ENCODE assay signal across 8 cellular contexts in genomic region chr5:77210091-77211012, GRCh38. TPM values are rescaled to one million over a fixed set of nuclear protein-coding genes. Genes with fewer than 3 reads are reported as not detected.
A peak's percentile ranks its signal among the peaks of the same experiment; 100 is the strongest.
DNase-seq lines count a peak whose midpoint lies in the region; ATAC-seq, FAIRE-seq and TF ChIP-seq lines count a peak whose summit lies in the region.

Gene PDE8B, plus strand, starts transcription at chr5:77210680. Its CDS starts 246 bp downstream, at chr5:77210926.

- TF ChIP-seq EP300 in H1 (IDR thresholded peaks at IDR 0.05; ENCODE audit: borderline replicate concordance in 1 of 2, low read depth in 2 of 2, low read length in 2 of 2) = no peak

- H2BK12ac ChIP-seq in H1 (ENCODE audit: low read depth, low read length) = no peak within 1 kb of the TSS

- no peak for TF ChIP-seq CTCF in Caco-2 (IDR thresholded peaks at IDR 0.05; ENCODE audit: insufficient read depth in 1 of 2, low read depth in 1 of 2, low read length in 1 of 2, severe bottlenecking in 1 of 2, unreplicated experiment in 1 of 2)
- TF ChIP-seq CTCF in PC-3 (conservative IDR thresholded peaks at IDR 0.05; ENCODE audit: low read depth, low read length) = no peak
- no peak for TF ChIP-seq CTCF in H1 (IDR thresholded peaks at IDR 0.05; ENCODE audit: control extremely low read depth in 1 of 3, insufficient read depth in 1 of 3, low read depth in 1 of 3, low read length in 3 of 3)

- no peaks in the 10 kb centered on the region for H3K9me3 Mint-ChIP-seq in Caco-2 (ENCODE audit: unreplicated experiment)
- peaks cover 0 to 3% (median 0%) of the 10 kb centered on the region in 11 donors for H3K9me3 Mint-ChIP-seq in naive thymus-derived CD4-positive, alpha-beta T cell

- H3K27ac ChIP-seq in PC-3 (ENCODE audit: low read length) (no peak within 1 kb of the TSS), H1 (ENCODE audit: low read depth, low read length) (no peak within 1 kb of the TSS)
- H3K27ac ChIP-seq in naive thymus-derived CD4-positive, alpha-beta T cell (ENCODE audit: low read depth, low read length) = no peak within 1 kb of the TSS

- no peaks in the 10 kb centered on the region for H3K9me2 ChIP-seq in PC-3 (replicated peaks; ENCODE audit: low read length)

- FAIRE-seq in H1 (lab: Jason Lieb, UNC) = no peak

- TF ChIP-seq RAD21 in H1 (IDR thresholded peaks at IDR 0.05 in 1 of 2, conservative IDR thresholded peaks at IDR 0.05 in 1 of 2; ENCODE audit: low read depth in 2 of 2, low read length in 2 of 2) = no peak

- H3K23ac ChIP-seq in H1 (ENCODE audit: insufficient read length) = no peak within 1 kb of the TSS

- peak within 1 kb of the TSS; percentile 74 for H2AFZ ChIP-seq in PC-3 (ENCODE audit: low read length)
- H2AFZ ChIP-seq in H1 (ENCODE audit: low read length) = peak within 1 kb of the TSS; percentile 42; the same call in 1 of the 2 replicates

- H3K36me3 ChIP-seq in Caco-2 (ENCODE audit: control insufficient read depth, insufficient read depth, low read length) (no peaks in the 10 kb centered on the region), PC-3 (ENCODE audit: low read depth, low read length) (no peaks in the 10 kb centered on the region), H1 (ENCODE audit: control insufficient read depth in 2 of 4, insufficient read depth in 4 of 4, low read length in 3 of 4) (no peaks in the 10 kb centered on the region; a peak in 1 of 8 replicates)
- no peaks in the 10 kb centered on the region for H3K36me3 ChIP-seq in naive thymus-derived CD4-positive, alpha-beta T cell (ENCODE audit: control insufficient read depth in 2 of 3, insufficient read depth in 3 of 3, low read length in 3 of 3)

- peak within 1 kb of the TSS; percentile 20 for H3K4me3 ChIP-seq in Caco-2 (ENCODE audit: low read depth, low read length)
- H3K4me3 ChIP-seq in PC-3 (ENCODE audit: low read length) = peak within 1 kb of the TSS; percentile 75
- peak within 1 kb of the TSS; percentile 49 to 74 (median 52) for H3K4me3 ChIP-seq in H1 (ENCODE audit: extremely low read depth in 1 of 4, insufficient read depth in 2 of 4, low read depth in 3 of 4, low read length in 4 of 4)
- peak within 1 kb of the TSS; percentile 33 for H3K4me3 ChIP-seq in naive thymus-derived CD4-positive, alpha-beta T cell (ENCODE audit: low read length)

- BruUV-seq in Caco-2 (replicated peaks; lab: Mats Ljungman, UMichigan) (no TSS peak), PC-3 (replicated peaks; lab: Mats Ljungman, UMichigan) (no TSS peak)

- H3K27me3 Mint-ChIP-seq in Caco-2 (ENCODE audit: insufficient read depth, unreplicated experiment) = peaks cover 4% of the 10 kb centered on the region
- peaks cover 55 to 70% (median 62%) of the 10 kb centered on the region in 5 donors for H3K27me3 Mint-ChIP-seq in naive thymus-derived CD4-positive, alpha-beta T cell

- H4K8ac ChIP-seq in H1 (ENCODE audit: extremely low read depth, insufficient read depth, low read length) = no peak within 1 kb of the TSS; the same call in 1 of the 2 replicates

- peaks cover 10% of the 10 kb centered on the region; the same call in 1 of the 2 replicates for H3K23me2 ChIP-seq in H1 (ENCODE audit: low read depth, low read length)

- H3K9me3 ChIP-seq in Caco-2 (no peaks in the 10 kb centered on the region), PC-3 (ENCODE audit: low read length) (no peaks in the 10 kb centered on the region), H1 (ENCODE audit: insufficient read depth in 2 of 2, low read depth in 1 of 2, low read length in 1 of 2) (no peaks in the 10 kb centered on the region)
- H3K9me3 ChIP-seq in naive thymus-derived CD4-positive, alpha-beta T cell (ENCODE audit: control insufficient read depth in 2 of 3, low read length in 3 of 3) = no peaks in the 10 kb centered on the region

- H3K18ac ChIP-seq in H1 (ENCODE audit: extremely low read depth, low read length) = no peak within 1 kb of the TSS

- H3K4ac ChIP-seq in H1 (replicated peaks; ENCODE audit: insufficient read length, low read depth, low read length) = no peak within 1 kb of the TSS

- POLR2A ChIA-PET in Caco-2 (lab: Charles Lee) (no interaction called here), PC-3 (lab: Charles Lee; ENCODE audit: unreplicated experiment) (no interaction called here), H1 (lab: Charles Lee; ENCODE audit: partially characterized antibody) (interaction anchor here (0.7 kb wide), 1 partner anchor 1811 kb away, joined by 3 read pairs; no protein-coding TSS in a partner anchor)
- POLR2A ChIA-PET in naive thymus-derived CD4-positive, alpha-beta T cell (lab: Charles Lee) = no interaction called here

- no peak within 1 kb of the TSS for H2BK15ac ChIP-seq in H1 (ENCODE audit: low read length)

- no peak for ATAC-seq in PC-3
- peak; percentile 75 for ATAC-seq in naive thymus-derived CD4-positive, alpha-beta T cell
- no peak for ATAC-seq in GM21390 (IDR thresholded peaks at IDR 0.05; ENCODE audit: unreplicated experiment)
- ATAC-seq in HG03469 (IDR thresholded peaks at IDR 0.05; ENCODE audit: unreplicated experiment) = no peak
- ATAC-seq in GM21360 (IDR thresholded peaks at IDR 0.05; ENCODE audit: unreplicated experiment) = no peak

- H2BK5ac ChIP-seq in H1 (ENCODE audit: low read depth, low read length) = no peak within 1 kb of the TSS

- 6% methylated on average over 24 of the region's 116 CpGs; no CpG with 5 or more reads in 1 of the 2 experiments for WGBS in H1 (ENCODE audit: extremely low coverage in 1 of 2, insufficient coverage in 1 of 2, insufficient read length in 1 of 2, insufficient replicate concordance in 2 of 2, low coverage in 1 of 2, low lambda C conversion rate in 2 of 2, missing lambda C conversion rate in 1 of 2), 2 experiments

- no peak within 1 kb of the TSS for H3K56ac ChIP-seq in H1 (replicated peaks; ENCODE audit: insufficient read length, low read depth, low read length)

- H4K91ac ChIP-seq in H1 (replicated peaks; ENCODE audit: insufficient read length, low read length) = no peak within 1 kb of the TSS

- H3K4me1 Mint-ChIP-seq in Caco-2 (ENCODE audit: low read depth, unreplicated experiment) = no peaks in the 10 kb centered on the region
- H3K4me1 Mint-ChIP-seq in naive thymus-derived CD4-positive, alpha-beta T cell = peaks cover 7 to 23% (median 14%) of the 10 kb centered on the region in 7 donors

- H3K79me2 ChIP-seq in PC-3 (ENCODE audit: low read length) (no peaks in the 10 kb centered on the region), H1 (ENCODE audit: control insufficient read depth in 1 of 2, insufficient read depth in 2 of 2, low read length in 2 of 2) (no peaks in the 10 kb centered on the region)

- DNase-seq in Caco-2 (no peak), PC-3 (no peak), H1 (ENCODE audit: low read depth in 1 of 2, low spot score in 2 of 2) (peak in 1 of 2 experiments; percentile 63), OCI-M1 (lab: John Stamatoyannopoulos, UW) (no peak)
- DNase-seq in naive thymus-derived CD4-positive, alpha-beta T cell = peak in 6 of 9 donors; percentile 26 to 38 (median 31)

- CTCF ChIA-PET in Caco-2 (lab: Charles Lee) = interaction anchor here (0.6 kb wide), 1 partner anchor 226 kb away, joined by 3 read pairs; no protein-coding TSS in a partner anchor
- CTCF ChIA-PET in PC-3 (lab: Charles Lee) = no interaction called here
- CTCF ChIA-PET in H1 (lab: Charles Lee; ENCODE audit: partially characterized antibody) = interaction anchor here (1.5 kb wide), 1 partner anchor 9 kb away, joined by 8 read pairs; no protein-coding TSS in a partner anchor
- CTCF ChIA-PET in naive thymus-derived CD4-positive, alpha-beta T cell (lab: Charles Lee) = no interaction called here

- H4K20me1 ChIP-seq in PC-3 (ENCODE audit: low read length) (no peaks in the 10 kb centered on the region), H1 (replicated peaks in 1 of 2; ENCODE audit: control insufficient read depth in 1 of 2, insufficient read depth in 2 of 2, low read length in 2 of 2) (no peaks in the 10 kb centered on the region)

- peak within 1 kb of the TSS; percentile 58 for H3K4me3 Mint-ChIP-seq in Caco-2 (ENCODE audit: unreplicated experiment)
- peak within 1 kb of the TSS; percentile 84 to 90 (median 86) for H3K4me3 Mint-ChIP-seq in naive thymus-derived CD4-positive, alpha-beta T cell

- H3K14ac ChIP-seq in H1 (ENCODE audit: insufficient read length) = no peak within 1 kb of the TSS

- H4K5ac ChIP-seq in H1 (ENCODE audit: insufficient read length, low read depth, low read length) = no peak within 1 kb of the TSS

- H3K36me3 Mint-ChIP-seq in Caco-2 (ENCODE audit: insufficient read depth, unreplicated experiment) = no peaks in the 10 kb centered on the region
- H3K36me3 Mint-ChIP-seq in naive thymus-derived CD4-positive, alpha-beta T cell = peaks cover 0 to 6% (median 0%) of the 10 kb centered on the region in 5 donors

- H3K27me3 ChIP-seq in Caco-2 (replicated peaks; ENCODE audit: control insufficient read depth, insufficient read depth, low read length) (no peaks in the 10 kb centered on the region; the same call in 1 of the 2 replicates), PC-3 (ENCODE audit: low read length) (peaks cover 22% of the 10 kb centered on the region), H1 (replicated peaks in 1 of 4; ENCODE audit: control insufficient read depth in 3 of 4, extremely low read depth in 1 of 4, insufficient read depth in 3 of 4, low read length in 3 of 4) (peaks cover 15 to 51% (median 40%) of the 10 kb centered on the region in 4 experiments)
- H3K27me3 ChIP-seq in naive thymus-derived CD4-positive, alpha-beta T cell (ENCODE audit: control insufficient read depth in 2 of 2, insufficient read depth in 2 of 2, low read length in 2 of 2) = peaks cover 3 to 16% of the 10 kb centered on the region in 2 donors

- H2BK120ac ChIP-seq in H1 (replicated peaks; ENCODE audit: low read depth, low read length) = no peak within 1 kb of the TSS

- no peak within 1 kb of the TSS for H3K27ac Mint-ChIP-seq in Caco-2 (ENCODE audit: unreplicated experiment)
- H3K27ac Mint-ChIP-seq in naive thymus-derived CD4-positive, alpha-beta T cell = peak within 1 kb of the TSS in 5 of 9 donors; percentile 12 to 84 (median 71)

- no peak for TF ChIP-seq POLR2A in H1 (IDR thresholded peaks at IDR 0.05; ENCODE audit: control extremely low read depth in 1 of 2, low read depth in 2 of 2, low read length in 2 of 2)

- H3K9ac ChIP-seq in PC-3 (ENCODE audit: low read length) = no peak within 1 kb of the TSS
- peak within 1 kb of the TSS in 1 of 4 experiments; percentile 37; a peak in 1 of 7 replicates for H3K9ac ChIP-seq in H1 (replicated peaks in 1 of 4; ENCODE audit: extremely low read depth in 1 of 4, low read depth in 3 of 4, low read length in 3 of 4)

- peak within 1 kb of the TSS; percentile 92 for H3K4me2 ChIP-seq in PC-3 (ENCODE audit: low read length)
- H3K4me2 ChIP-seq in H1 (ENCODE audit: insufficient read depth in 1 of 2, low read depth in 2 of 2, low read length in 2 of 2) = peak within 1 kb of the TSS; percentile 80 to 87

- H3K4me1 ChIP-seq in Caco-2 = no peaks in the 10 kb centered on the region
- peaks cover 4% of the 10 kb centered on the region; the same call in 1 of the 2 replicates for H3K4me1 ChIP-seq in PC-3 (ENCODE audit: insufficient read depth, low read length)
- peaks cover 3 to 6% (median 5%) of the 10 kb centered on the region in 4 experiments; a peak in 3 of 7 replicates for H3K4me1 ChIP-seq in H1 (replicated peaks in 1 of 4; ENCODE audit: control insufficient read depth in 3 of 4, insufficient read depth in 4 of 4, low read length in 3 of 4)
- peaks cover 0 to 8% of the 10 kb centered on the region in 2 donors for H3K4me1 ChIP-seq in naive thymus-derived CD4-positive, alpha-beta T cell (ENCODE audit: control insufficient read depth in 2 of 2, insufficient read depth in 2 of 2, low read length in 2 of 2)

- no peak within 1 kb of the TSS for H2BK20ac ChIP-seq in H1 (ENCODE audit: low read length)

- H3F3A ChIP-seq in PC-3 (ENCODE audit: low read length, unreplicated experiment) = no peaks in the 10 kb centered on the region

- intact Hi-C loops in Caco-2 (cut with micrococcal nuclease; ENCODE audit: unreplicated experiment) (no loop called here), PC-3 (cut with micrococcal nuclease) (loop anchor here (5.0 kb wide), 1 partner anchor 282 kb away; the partner anchor contains the start of gene WDR41)
- intact Hi-C loops in naive thymus-derived CD4-positive, alpha-beta T cell (cut with micrococcal nuclease) = loop anchor here (2.0 to 10.0 kb wide), 3 partner anchors 56 to 284 kb away; partner anchors contain the start of gene WDR41 (in 1 of the 2)

- no peaks in the 10 kb centered on the region for H3K79me1 ChIP-seq in H1 (ENCODE audit: low read depth, low read length)

- no peak within 1 kb of the TSS for H2AK5ac ChIP-seq in H1 (ENCODE audit: low read depth, low read length)

RNA-seq across cellular contexts. Expression of gene PDE8B, which starts in this region (rescaled TPM):
- total RNA-seq in Caco-2 (2022) (0.86 and 1.9 TPM in 2 replicates), PC-3 (2014; rRNA removed) (0.12 TPM in 1 of 2 replicates, not detected in the other)
- 0.27 and 1.1 TPM in 2 replicates for total RNA-seq in H1 (2021; fragmentation: NEBNext Ultra II Directional; extraction: Animal tissue kit (Norgen Biotek cat#: 25700))
- polyA plus RNA-seq in H1 (2011; rRNA removed) = 0.20 and 0.32 TPM in 2 replicates
- polyA plus RNA-seq in H1 (2011; cell fraction: cytosol; rRNA removed) = 0.25 TPM
- polyA plus RNA-seq in H1 (2011; cell fraction: nucleus; rRNA removed) = 1.1 TPM
- polyA plus RNA-seq in H1 (2012, experiment 1 of 2) = 0.52 to 0.74 TPM (median 0.63 TPM) in 4 replicates
- 0.07 TPM for polyA plus RNA-seq in H1 (2012, experiment 2 of 2)
- polyA plus RNA-seq in H1 (2013, experiment 1 of 2) = 0.26 TPM
- 0.24 TPM for polyA plus RNA-seq in H1 (2013, experiment 2 of 2)
- polyA minus RNA-seq in H1 (2011; rRNA and poly(A)+ RNA removed) = 0.54 and 0.80 TPM in 2 replicates
- 0.51 TPM for polyA minus RNA-seq in H1 (2011; cell fraction: cytosol; rRNA and poly(A)+ RNA removed)
- 1.6 TPM for polyA minus RNA-seq in H1 (2011; cell fraction: nucleus; rRNA and poly(A)+ RNA removed)
- 1 to 10 TPM in 1 of 5 experiments, not detected in 4; 1.2 TPM for total RNA-seq in naive thymus-derived CD4-positive, alpha-beta T cell
- under 1 TPM in 1 of 2 donors, not detected in 1; 0.02 TPM for polyA plus RNA-seq in naive thymus-derived CD4-positive, alpha-beta T cell

Comparison
In these comparisons a context has a peak if more than half of its experiments do, and no peak if none do; other contexts are left out.
1. DNase-seq: peak in naive thymus-derived CD4-positive, alpha-beta T cell (6 of 9); none in Caco-2 (0 of 2), PC-3 (single experiment) and OCI-M1 (single experiment).
2. H3K4me3 ChIP-seq: peak in every context shown above with its lines; median percentile 75 in PC-3; 52 in H1; 33 in naive thymus-derived CD4-positive, alpha-beta T cell; 20 in Caco-2.
3. CTCF ChIA-PET loops: an anchor here in Caco-2 (0.6 kb wide) and H1 (1.5 kb wide); none called in PC-3 and naive thymus-derived CD4-positive, alpha-beta T cell.